Comparison of ENCODE assay signal across 21 cellular contexts in the genomic region with DNA sequence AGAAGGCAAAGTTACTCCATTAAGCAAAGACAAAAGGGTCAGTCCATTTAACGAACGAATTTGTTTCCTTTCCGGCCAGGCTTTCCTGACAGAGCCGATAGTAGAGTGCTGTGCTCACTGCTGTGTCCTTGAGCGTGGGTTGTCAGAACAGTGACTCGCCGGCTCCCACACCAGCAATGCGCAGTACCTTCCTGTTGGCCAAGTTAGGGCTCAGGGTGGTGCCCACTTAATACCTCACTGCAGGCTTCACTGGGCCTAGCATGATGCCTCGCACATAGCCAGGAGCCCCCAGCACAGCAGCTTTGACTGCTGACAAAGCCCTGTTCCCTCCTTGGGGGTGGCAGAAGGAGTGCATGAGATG.
DNase-seq lines count a peak whose midpoint lies in the region; ATAC-seq, FAIRE-seq and TF ChIP-seq lines count a peak whose summit lies in the region.
"Had no signal": no experiment of that assay in that cellular context is flagged by ENCODE, and none has a peak within 500 bp of the region (broad histone marks: within the 10 kb centered on the region; RNA-seq: fewer than 3 reads in every experiment).

No MANE protein-coding gene starts in this region.

- H3K27ac Mint-ChIP-seq in CD8-positive, alpha-beta T cell: no peak overlapping the region
- H3K27ac Mint-ChIP-seq: activated naive CD4-positive, alpha-beta T cell treated with anti-CD3 and anti-CD28 coated beads, Interleukin-2, amount 10 ng/mL, durations not matched to agents 7 days and 5 days; CD4-positive, CD25-positive, alpha-beta regulatory T cell had no signal

- H2BK120ac ChIP-seq in trophoblast cell (ENCODE audit: insufficient read depth, low read length, poor library complexity): no peak overlapping the region

- H3K79me2 ChIP-seq in SK-N-SH (ENCODE audit: insufficient read depth): no peaks in the 10 kb centered on the region
- H3K79me2 ChIP-seq in HepG2 (ENCODE audit: insufficient read depth, low read length): no peaks in the 10 kb centered on the region
- H3K79me2 ChIP-seq in trophoblast cell (ENCODE audit: control insufficient read depth, insufficient read depth, low read length, poor library complexity): no peaks in the 10 kb centered on the region

- TF ChIP-seq RAD21 in SK-N-SH (IDR thresholded peaks at IDR 0.05; ENCODE audit: low read length) (no peak), HepG2 (CRISPR knock-in tag; IDR thresholded peaks at IDR 0.05) (no peak)

- H3K79me1 ChIP-seq in trophoblast cell (ENCODE audit: low read length): peaks cover 3% of the 10 kb centered on the region

- WGBS in SK-N-SH (ENCODE audit: low lambda C conversion rate): 80% methylated on average over 7 of the region's 9 CpGs
- 45 to 68% methylated on average over 7 to 9 of the region's 9 CpGs for WGBS in body of pancreas, 2 donors
- WGBS in HepG2 (ENCODE audit: low lambda C conversion rate): 98% methylated on average over 8 of the region's 9 CpGs
- WGBS in trophoblast cell (ENCODE audit: extremely low coverage, insufficient coverage, insufficient read length): no CpG with 5 or more reads among the region's 9 CpGs

- peak overlapping the region; percentile 5 for H4K8ac ChIP-seq in trophoblast cell (ENCODE audit: low read depth, low read length)

- H3F3A ChIP-seq in SK-N-SH (replicated peaks; ENCODE audit: insufficient read depth): no peaks in the 10 kb centered on the region

- no peak for FAIRE-seq in HepG2 (lab: Jason Lieb, UNC)
- FAIRE-seq: colon, endometrium, H1, keratinocyte had no signal

- H2BK12ac ChIP-seq in trophoblast cell (ENCODE audit: low read length): peak overlapping the region; percentile 6

- POLR2A ChIA-PET in SK-N-SH (lab: Yijun Ruan, JAX): no interaction called here
- POLR2A ChIA-PET in HepG2 (lab: Yijun Ruan, JAX): no interaction called here
- POLR2A ChIA-PET in CD8-positive, alpha-beta T cell (lab: Charles Lee): no interaction called here

- H4K12ac ChIP-seq in trophoblast cell (ENCODE audit: low read depth, low read length): no peak overlapping the region

- H3K36me3 ChIP-seq in SK-N-SH (replicated peaks in 1 of 2; ENCODE audit: control insufficient read depth in 1 of 2, insufficient read depth in 2 of 2, low read length in 1 of 2) (no peaks in the 10 kb centered on the region), body of pancreas (replicated peaks in 1 of 2; ENCODE audit: insufficient read depth in 1 of 2, low read depth in 2 of 2) (no peaks in the 10 kb centered on the region), HepG2 (replicated peaks in 1 of 2; ENCODE audit: control insufficient read depth in 1 of 2, insufficient read depth in 2 of 2, low read length in 2 of 2) (peaks cover 8 to 36% of the 10 kb centered on the region in 2 experiments), trophoblast cell (ENCODE audit: control insufficient read depth in 1 of 2, insufficient read depth in 2 of 2, low read length in 2 of 2) (no peaks in the 10 kb centered on the region), brain microvascular endothelial cell (replicated peaks) (no peaks in the 10 kb centered on the region)
- no peaks in the 10 kb centered on the region for H3K36me3 ChIP-seq in CD8-positive, alpha-beta T cell (ENCODE audit: insufficient read depth, low read length)

- H3K4me1 ChIP-seq in SK-N-SH (ENCODE audit: control insufficient read depth in 1 of 2, insufficient read depth in 2 of 2, low read depth in 1 of 2, low read length in 1 of 2) (peaks cover 0 to 37% of the 10 kb centered on the region in 2 experiments; a peak in 2 of 4 replicates), body of pancreas (peaks cover 21% of the 10 kb centered on the region), HepG2 (ENCODE audit: insufficient read depth, low read length) (no peaks in the 10 kb centered on the region), trophoblast cell (ENCODE audit: control insufficient read depth in 1 of 2, insufficient read depth in 2 of 2, low read length in 2 of 2) (peaks cover 3 to 8% of the 10 kb centered on the region in 2 experiments)
- no peaks in the 10 kb centered on the region for H3K4me1 ChIP-seq in CD8-positive, alpha-beta T cell (ENCODE audit: insufficient read depth, low read length)

- H3K4me3 Mint-ChIP-seq in CD8-positive, alpha-beta T cell: no peak overlapping the region
- H3K4me3 Mint-ChIP-seq: activated naive CD4-positive, alpha-beta T cell treated with anti-CD3 and anti-CD28 coated beads, Interleukin-2, amount 10 ng/mL, durations not matched to agents 7 days and 5 days; CD4-positive, CD25-positive, alpha-beta regulatory T cell had no signal

- H3K27me3 Mint-ChIP-seq in CD8-positive, alpha-beta T cell (ENCODE audit: low read depth): no peaks in the 10 kb centered on the region
- H3K27me3 Mint-ChIP-seq: activated naive CD4-positive, alpha-beta T cell treated with anti-CD3 and anti-CD28 coated beads, Interleukin-2, amount 10 ng/mL, durations not matched to agents 7 days and 5 days; CD4-positive, CD25-positive, alpha-beta regulatory T cell had no signal

- H4K91ac ChIP-seq in trophoblast cell (ENCODE audit: low read depth, low read length): no peak overlapping the region

- no peak overlapping the region for H2BK5ac ChIP-seq in trophoblast cell (ENCODE audit: low read depth, low read length, poor library complexity)

- H3K27me3 ChIP-seq in SK-N-SH (ENCODE audit: insufficient read depth) (no peaks in the 10 kb centered on the region), body of pancreas (no peaks in the 10 kb centered on the region), HepG2 (ENCODE audit: control insufficient read depth in 1 of 2, insufficient read depth in 2 of 2, low read length in 2 of 2) (no peaks in the 10 kb centered on the region), trophoblast cell (ENCODE audit: insufficient read depth, low read length) (no peaks in the 10 kb centered on the region), brain microvascular endothelial cell (replicated peaks) (no peaks in the 10 kb centered on the region)
- H3K27me3 ChIP-seq in CD8-positive, alpha-beta T cell (ENCODE audit: insufficient read depth, low read length): no peaks in the 10 kb centered on the region

- no peaks in the 10 kb centered on the region for H3K4me1 Mint-ChIP-seq in CD8-positive, alpha-beta T cell (ENCODE audit: low read depth)
- H3K4me1 Mint-ChIP-seq: activated naive CD4-positive, alpha-beta T cell treated with anti-CD3 and anti-CD28 coated beads, Interleukin-2, amount 10 ng/mL, durations not matched to agents 7 days and 5 days had no signal

- H3K4me3 ChIP-seq in SK-N-SH (ENCODE audit: low read depth in 2 of 2, low read length in 1 of 2): no peak overlapping the region
- H3K4me3 ChIP-seq in body of pancreas: no peak overlapping the region
- H3K4me3 ChIP-seq in HepG2 (replicated peaks in 1 of 3; ENCODE audit: insufficient read depth in 1 of 3, low read depth in 2 of 3, low read length in 3 of 3): no peak overlapping the region
- no peak overlapping the region for H3K4me3 ChIP-seq in trophoblast cell (ENCODE audit: low read depth, low read length)
- H3K4me3 ChIP-seq in brain microvascular endothelial cell (ENCODE audit: low read depth, low read length): no peak overlapping the region
- no peak overlapping the region for H3K4me3 ChIP-seq in CD8-positive, alpha-beta T cell (ENCODE audit: low read depth, low read length)

- H3K9me3 Mint-ChIP-seq in CD8-positive, alpha-beta T cell: no peaks in the 10 kb centered on the region
- H3K9me3 Mint-ChIP-seq: activated naive CD4-positive, alpha-beta T cell treated with anti-CD3 and anti-CD28 coated beads, Interleukin-2, amount 10 ng/mL, durations not matched to agents 7 days and 5 days; CD4-positive, CD25-positive, alpha-beta regulatory T cell had no signal

- intact Hi-C loops in body of pancreas (cut with DNase I): no loop called here
- intact Hi-C loops in HepG2 (cut with micrococcal nuclease; ENCODE audit: unreplicated experiment): no loop called here
- intact Hi-C loops in CD8-positive, alpha-beta T cell (cut with DNase I, micrococcal nuclease): no loop called here

- ATAC-seq in body of pancreas (peak; percentile 67), HepG2 (peak; percentile 22; the same call in 1 of the 3 replicates)
- no peak for ATAC-seq in CD8-positive, alpha-beta T cell

- H3K14ac ChIP-seq in trophoblast cell (ENCODE audit: low read length): no peak overlapping the region

- H3K4me2 ChIP-seq in SK-N-SH (no peak overlapping the region), HepG2 (ENCODE audit: low read depth, low read length) (no peak overlapping the region), trophoblast cell (ENCODE audit: low read length) (no peak overlapping the region)

- no peak overlapping the region for H2AK5ac ChIP-seq in trophoblast cell (ENCODE audit: low read length)

- peak overlapping the region in 1 of 2 experiments; percentile 98; a peak in 2 of 4 replicates for H3K27ac ChIP-seq in SK-N-SH (ENCODE audit: low read depth in 2 of 2, low read length in 1 of 2)
- peak overlapping the region in 3 of 4 donors; percentile 52 to 64 (median 63) for H3K27ac ChIP-seq in body of pancreas
- no peak overlapping the region for H3K27ac ChIP-seq in HepG2 (ENCODE audit: extremely low read length, insufficient read depth, low read length)
- H3K27ac ChIP-seq in trophoblast cell (ENCODE audit: low read depth, low read length): no peak overlapping the region
- no peak overlapping the region for H3K27ac ChIP-seq in brain microvascular endothelial cell
- H3K27ac ChIP-seq in CD8-positive, alpha-beta T cell (ENCODE audit: low read depth, low read length): no peak overlapping the region
- H3K27ac ChIP-seq: RWPE1 had no signal

- no peaks in the 10 kb centered on the region for H4K20me1 ChIP-seq in SK-N-SH (ENCODE audit: insufficient read depth)
- H4K20me1 ChIP-seq in HepG2 (ENCODE audit: insufficient read depth, low read length): no peaks in the 10 kb centered on the region; the same call in 1 of the 2 replicates

- H3K9ac ChIP-seq in SK-N-SH (no peak overlapping the region), HepG2 (ENCODE audit: insufficient read depth, low read depth, low read length) (no peak overlapping the region), trophoblast cell (ENCODE audit: low read length) (no peak overlapping the region)

- no peaks in the 10 kb centered on the region for H3K9me3 ChIP-seq in SK-N-SH
- H3K9me3 ChIP-seq in body of pancreas: no peaks in the 10 kb centered on the region
- H3K9me3 ChIP-seq in HepG2 (ENCODE audit: low read length): no peaks in the 10 kb centered on the region
- H3K9me3 ChIP-seq in trophoblast cell (ENCODE audit: insufficient read depth, low read depth, low read length): no peaks in the 10 kb centered on the region
- no peaks in the 10 kb centered on the region for H3K9me3 ChIP-seq in CD8-positive, alpha-beta T cell (ENCODE audit: low read length)

- TF ChIP-seq POLR2A in body of pancreas (IDR thresholded peaks at IDR 0.05) (no peak), HepG2 (IDR thresholded peaks at IDR 0.05; ENCODE audit: insufficient read depth in 1 of 2, low read depth in 2 of 2, low read length in 2 of 2) (no peak)

- H2AFZ ChIP-seq in SK-N-SH (ENCODE audit: low read depth) (no peak overlapping the region), HepG2 (ENCODE audit: low read length) (no peak overlapping the region), trophoblast cell (ENCODE audit: insufficient read depth, low read length, poor library complexity) (no peak overlapping the region)

- no peaks in the 10 kb centered on the region for H3K9me2 ChIP-seq in SK-N-SH

- H3K23ac ChIP-seq in trophoblast cell (ENCODE audit: low read length): no peak overlapping the region

- TF ChIP-seq CTCF in SK-N-SH (IDR thresholded peaks at IDR 0.05): no peak
- TF ChIP-seq CTCF in body of pancreas (IDR thresholded peaks at IDR 0.05): no peak
- no peak for TF ChIP-seq CTCF in HepG2 (CRISPR knock-in tag; IDR thresholded peaks at IDR 0.05)
- TF ChIP-seq CTCF in brain microvascular endothelial cell (IDR thresholded peaks at IDR 0.05; ENCODE audit: low read depth, low read length, missing control alignments): no peak
- no peak for TF ChIP-seq CTCF in CD8-positive, alpha-beta T cell (IDR thresholded peaks at IDR 0.05)

- in situ Hi-C loops in HepG2 (cut with HindIII; ENCODE audit: extremely low pct_ligation_motif_present, low pct_unique_long_range_greater_than_20kb) (no loop called here), brain microvascular endothelial cell (cut with HindIII; ENCODE audit: low pct_ligation_motif_present, low sequenced_read_pairs) (no loop called here)

- H3K36me3 Mint-ChIP-seq in CD8-positive, alpha-beta T cell: peaks cover 14% of the 10 kb centered on the region
- H3K36me3 Mint-ChIP-seq: activated naive CD4-positive, alpha-beta T cell treated with anti-CD3 and anti-CD28 coated beads, Interleukin-2, amount 10 ng/mL, durations not matched to agents 7 days and 5 days had no signal

- no peak overlapping the region for H3K4ac ChIP-seq in trophoblast cell (ENCODE audit: low read depth, low read length)

- H3K18ac ChIP-seq in trophoblast cell (ENCODE audit: low read length): no peak overlapping the region

- CTCF ChIA-PET in SK-N-SH (lab: Yijun Ruan, JAX) (no interaction called here), HepG2 (lab: Yijun Ruan, JAX; ENCODE audit: low intra/inter-chr PET ratio, low total read pairs) (no interaction called here)
- CTCF ChIA-PET in CD8-positive, alpha-beta T cell (lab: Charles Lee): no interaction called here

- peak; percentile 58 for DNase-seq in SK-N-SH
- peak; percentile 18 to 61 (median 36) for DNase-seq in body of pancreas
- no peak for DNase-seq in HepG2 (ENCODE audit: low spot score)
- no peak for DNase-seq in trophoblast cell
- no peak for DNase-seq in brain microvascular endothelial cell
- DNase-seq in retina: no peak
- DNase-seq in CD8-positive, alpha-beta T cell: no peak
- DNase-seq: activated naive CD4-positive, alpha-beta T cell treated with anti-CD3 and anti-CD28 coated beads, Interleukin-2, amount 10 ng/mL, durations not matched to agents 7 days and 5 days; activated T-cell treated with anti-CD3 and anti-CD28 coated beads, Interleukin-2, amount 50 U/mL, for 48 hours; CD4-positive, CD25-positive, alpha-beta regulatory T cell; KBM-7; midbrain; NCI-H146; NCI-H2171 treated with DMSO at 0.1 percent for 48 hours; NCI-H526 treated with DMSO at 0.1 percent for 48 hours; T1000 had no signal

- BruUV-seq in HepG2 (replicated peaks; lab: Mats Ljungman, UMichigan): no TSS peak

- TF ChIP-seq EP300 in SK-N-SH (IDR thresholded peaks at IDR 0.05; ENCODE audit: borderline replicate concordance in 1 of 2, low read depth in 1 of 2, low read length in 1 of 2) (no peak), HepG2 (IDR thresholded peaks at IDR 0.05; ENCODE audit: low read depth in 2 of 2, low read length in 2 of 2) (no peak), HepG2 (CRISPR knock-in tag; IDR thresholded peaks at IDR 0.05; ENCODE audit: borderline replicate concordance) (no peak)

Comparison
In these comparisons a context has a peak if more than half of its experiments do, and no peak if none do; other contexts are left out.
1. DNase-seq: peak in SK-N-SH (single experiment) and body of pancreas (4 of 4); none in HepG2 (single experiment), trophoblast cell (0 of 2), brain microvascular endothelial cell (single experiment), retina (single experiment) and CD8-positive, alpha-beta T cell (0 of 7).
2. H3K27ac ChIP-seq: peak in body of pancreas (3 of 4); none in HepG2 (single experiment), trophoblast cell (single experiment), brain microvascular endothelial cell (single experiment) and CD8-positive, alpha-beta T cell (single experiment).